9 cellular contexts compared by ENCODE assay signal in genomic region chr6:128519931-128520435, GRCh38. TPM values are rescaled to one million over a fixed set of nuclear protein-coding genes. Genes with fewer than 3 reads are reported as not detected.
A peak's percentile ranks its signal among the peaks of the same experiment; 100 is the strongest.
DNase-seq lines count a peak whose midpoint lies in the region; ATAC-seq, FAIRE-seq and TF ChIP-seq lines count a peak whose summit lies in the region.
"Had no signal": no experiment of that assay in that cellular context is flagged by ENCODE, and none has a peak within 500 bp of the region (broad histone marks: within the 10 kb centered on the region; RNA-seq: fewer than 3 reads in every experiment).

No MANE protein-coding gene starts in this region.

- WGBS in small intestine, 3 donors: 1 to 2% (median 1%) methylated on average over 36 to 39 of the region's 39 CpGs

- H3K9me3 ChIP-seq in SJSA1 (replicated peaks) (no peaks in the 10 kb centered on the region), small intestine (ENCODE audit: control insufficient read depth, low read depth) (no peaks in the 10 kb centered on the region)

- peaks cover 33% of the 10 kb centered on the region for H3K4me1 ChIP-seq in SJSA1 (replicated peaks)
- no peaks in the 10 kb centered on the region for H3K4me1 ChIP-seq in small intestine (ENCODE audit: control insufficient read depth in 2 of 2, insufficient read depth in 1 of 2, low read depth in 1 of 2, low read length in 1 of 2)

- in situ Hi-C loops in astrocyte of the cerebellum (cut with HindIII; ENCODE audit: low sequenced_read_pairs): loop anchor here (5.0 kb wide), 1 partner anchor 37 kb away; no protein-coding TSS in a partner anchor

- peak; percentile 67 for DNase-seq in NCI-H2227 (lab: John Stamatoyannopoulos, UW; ENCODE audit: unreplicated experiment)
- DNase-seq in NCI-H2227 treated with DMSO at 0.1 percent for 48 hours (lab: John Stamatoyannopoulos, UW): no peak
- DNase-seq in SJSA1 (ENCODE audit: low read depth in 1 of 2, low spot score in 2 of 2): peak; percentile 47 to 92
- no peak for DNase-seq in astrocyte of the cerebellum (ENCODE audit: low read depth)
- peak; percentile 62 for DNase-seq in small intestine
- no peak for DNase-seq in DMS153 treated with DMSO at 0.1 percent for 48 hours (lab: John Stamatoyannopoulos, UW; ENCODE audit: unreplicated experiment)
- DNase-seq: DND-41 had no signal

- no peak for FAIRE-seq in small intestine (lab: Jason Lieb, UNC)

- no peak for TF ChIP-seq CTCF in astrocyte of the cerebellum (IDR thresholded peaks at IDR 0.05; ENCODE audit: low read depth, low read length, missing control alignments)

- peak; percentile 21 for ATAC-seq in HG02981 (IDR thresholded peaks at IDR 0.05; ENCODE audit: unreplicated experiment)

- H3K27ac ChIP-seq in SJSA1 (peak overlapping the region; percentile 97), small intestine (ENCODE audit: low read depth in 1 of 2, low read length in 1 of 2) (peak overlapping the region; percentile 91 to 96)

- peaks cover 3% of the 10 kb centered on the region; the same call in 1 of the 2 replicates for H3K36me3 ChIP-seq in SJSA1
- no peaks in the 10 kb centered on the region for H3K36me3 ChIP-seq in small intestine (ENCODE audit: control insufficient read depth in 2 of 2, insufficient read depth in 2 of 2, low read length in 2 of 2)

- H3K4me3 ChIP-seq in SJSA1 (peak overlapping the region; percentile 66), astrocyte of the cerebellum (ENCODE audit: low read depth, low read length) (peak overlapping the region; percentile 99), iPS-11a (ENCODE audit: low read depth, low read length) (peak overlapping the region; percentile 86), small intestine (ENCODE audit: low read depth in 1 of 2, low read length in 2 of 2) (peak overlapping the region; percentile 72 to 78)

- H3K27me3 ChIP-seq in SJSA1 (replicated peaks) (no peaks in the 10 kb centered on the region), small intestine (ENCODE audit: control insufficient read depth in 2 of 2, insufficient read depth in 2 of 2, low read length in 2 of 2) (no peaks in the 10 kb centered on the region)

RNA-seq across cellular contexts. Expression of gene PTPRK, which starts 0.4 kb away (rescaled TPM):
- total RNA-seq in SJSA1 (2014; rRNA removed; shearing (Covaris generic)): 24.5 and 31.9 TPM in 2 replicates
- 10 to 100 TPM; 15.9 to 25.1 (median 16.1) TPM for polyA plus RNA-seq in small intestine

Comparison
In these comparisons a context has a peak if more than half of its experiments do, and no peak if none do; other contexts are left out.
1. DNase-seq: peak in NCI-H2227 (single experiment), SJSA1 (2 of 2) and small intestine (single experiment); none in NCI-H2227 treated with DMSO at 0.1 percent for 48 hours (single experiment), astrocyte of the cerebellum (single experiment) and DMS153 treated with DMSO at 0.1 percent for 48 hours (single experiment).
2. Peak in every context shown above with its lines, with median percentiles within 50 percentile points of each other: H3K4me3 ChIP-seq.